8 cellular contexts compared by ENCODE assay signal in the genomic region with DNA sequence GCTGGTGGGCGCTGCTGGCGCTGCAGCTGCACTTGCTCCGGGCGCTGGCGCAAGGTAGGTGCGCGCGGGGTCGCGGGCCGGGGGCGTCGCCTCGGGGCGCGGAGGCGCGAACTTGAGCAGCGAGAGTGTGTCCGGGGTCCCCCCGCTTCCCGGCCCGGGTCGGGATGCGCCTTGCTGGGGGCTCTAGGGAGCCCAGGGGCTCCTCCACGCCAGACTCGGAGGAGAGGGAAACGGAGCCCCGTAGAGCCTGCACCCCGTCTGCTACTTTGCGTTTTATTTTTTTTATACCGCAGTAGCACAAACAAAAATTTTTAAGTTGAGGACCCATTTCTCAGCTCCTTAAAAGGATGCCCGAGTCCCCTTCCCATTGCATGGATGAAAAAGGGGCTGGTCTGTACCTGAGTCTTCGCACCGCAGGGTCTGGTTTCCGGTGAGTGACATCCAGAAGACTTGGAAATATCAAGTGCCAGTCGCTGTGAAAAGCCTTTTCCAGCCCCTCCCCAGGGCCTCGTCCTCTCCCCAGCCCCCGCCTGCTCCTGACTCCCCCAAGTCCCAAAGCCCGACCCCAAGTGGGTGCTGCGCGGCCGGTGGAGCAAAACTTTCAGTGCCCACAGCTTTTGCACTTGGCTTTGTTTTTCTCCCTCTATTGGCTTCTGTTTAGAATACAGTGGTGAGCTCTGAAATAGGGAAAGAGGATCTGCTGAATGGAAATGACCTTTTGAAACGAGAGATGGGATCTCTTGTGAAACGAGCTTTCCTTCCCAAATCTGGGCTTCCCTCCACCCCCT. TPM values are rescaled to one million over a fixed set of nuclear protein-coding genes. Genes with fewer than 3 reads are reported as not detected.
DNase-seq lines count a peak whose midpoint lies in the region; ATAC-seq, FAIRE-seq and TF ChIP-seq lines count a peak whose summit lies in the region.

No MANE protein-coding gene starts in this region.

- no peaks in the 10 kb centered on the region for H3K4me1 Mint-ChIP-seq in MCF 10A (ENCODE audit: insufficient read depth, unreplicated experiment)

- ATAC-seq in Panc1 (peak; percentile 37; the same call in 1 of the 2 replicates), GM18873 (IDR thresholded peaks at IDR 0.05; ENCODE audit: low FRiP score, unreplicated experiment) (no peak)

- H3K4me3 Mint-ChIP-seq in MCF 10A (ENCODE audit: unreplicated experiment) = peak overlapping the region; percentile 53

- TF ChIP-seq CTCF in Panc1 (IDR thresholded peaks at IDR 0.05) (peak; percentile 60), MCF 10A (IDR thresholded peaks at IDR 0.05; ENCODE audit: unreplicated experiment) (no peak), kidney epithelial cell (IDR thresholded peaks at IDR 0.05; ENCODE audit: insufficient read depth, low read length, poor library complexity, severe bottlenecking) (peak; percentile 50), spleen (IDR thresholded peaks at IDR 0.05 in 8 of 11, conservative IDR thresholded peaks at IDR 0.05 in 3 of 11) (peak in 2 of 11 experiments; percentile 11 to 21)

- 0 to 2% (median 1%) methylated on average over 28 to 45 of the region's 45 CpGs for WGBS in spleen, 5 donors

- H3K4me3 ChIP-seq in Panc1 (ENCODE audit: low read depth in 2 of 2, low read length in 2 of 2) = peak overlapping the region; percentile 65 to 91
- H3K4me3 ChIP-seq in kidney epithelial cell (ENCODE audit: low read depth, low read length) = peak overlapping the region; percentile 67
- peak overlapping the region; percentile 42 to 79 (median 58) for H3K4me3 ChIP-seq in spleen

- H3K4me1 ChIP-seq in Panc1 (ENCODE audit: control insufficient read depth, insufficient read depth, low read length) = peaks cover 52% of the 10 kb centered on the region
- peaks cover 5 to 27% (median 18%) of the 10 kb centered on the region in 6 donors for H3K4me1 ChIP-seq in spleen

- H3K36me3 ChIP-seq in Panc1 (ENCODE audit: control insufficient read depth, insufficient read depth, low read length) (no peaks in the 10 kb centered on the region), kidney epithelial cell (ENCODE audit: control insufficient read depth, insufficient read depth, low read length) (no peaks in the 10 kb centered on the region), spleen (no peaks in the 10 kb centered on the region)

- no peak for TF ChIP-seq POLR2A in spleen (IDR thresholded peaks at IDR 0.05)

- no peaks in the 10 kb centered on the region for H3K9me3 Mint-ChIP-seq in MCF 10A (ENCODE audit: unreplicated experiment)

- H3K36me3 Mint-ChIP-seq in MCF 10A (ENCODE audit: insufficient read depth, unreplicated experiment) = no peaks in the 10 kb centered on the region

- peak overlapping the region; percentile 90 for H3K27ac ChIP-seq in Panc1 (ENCODE audit: low read length)
- H3K27ac ChIP-seq in spleen = peak overlapping the region in 6 of 8 donors; percentile 5 to 82 (median 64)

- intact Hi-C loops in Panc1 (cut with micrococcal nuclease; ENCODE audit: unreplicated experiment) = loop anchor here (10.0 kb wide), 2 partner anchors 133 to 593 kb away; no protein-coding TSS in a partner anchor
- intact Hi-C loops in MCF 10A (cut with micrococcal nuclease) = loop anchor here (2.0 kb wide), 3 partner anchors 371 to 595 kb away; no protein-coding TSS in a partner anchor
- intact Hi-C loops in spleen (cut with DNase I; ENCODE audit: low total_unique reads) = loop anchor here (10.0 kb wide), 1 partner anchor 593 kb away; no protein-coding TSS in a partner anchor

- H3K27me3 ChIP-seq in Panc1 (ENCODE audit: control insufficient read depth, insufficient read depth, low read length) = no peaks in the 10 kb centered on the region
- no peaks in the 10 kb centered on the region for H3K27me3 ChIP-seq in kidney epithelial cell (ENCODE audit: control insufficient read depth, insufficient read depth, low read length)
- H3K27me3 ChIP-seq in spleen (replicated peaks in 1 of 7) = peaks cover 0 to 42% (median 10%) of the 10 kb centered on the region in 7 donors

- no TSS peak for BruUV-seq in Panc1 (replicated peaks; lab: Mats Ljungman, UMichigan)
- no TSS peak for BruUV-seq in MCF 10A (replicated peaks; lab: Mats Ljungman, UMichigan)

- DNase-seq in NCI-H82 (lab: John Stamatoyannopoulos, UW) (peak; percentile 23), NCI-H82 treated with DMSO at 0.1 percent for 48 hours (lab: John Stamatoyannopoulos, UW; ENCODE audit: unreplicated experiment) (no peak), Panc1 (ENCODE audit: low read depth, low spot score) (peak; percentile 32), MCF 10A (ENCODE audit: unreplicated experiment) (no peak), kidney epithelial cell (ENCODE audit: low read depth) (no peak), spleen (peak; percentile 81), RCC 7860 (ENCODE audit: low spot score) (no peak)

- no peak for FAIRE-seq in RCC 7860 (lab: Jason Lieb, UNC)

- peaks cover 9% of the 10 kb centered on the region for H3K27me3 Mint-ChIP-seq in MCF 10A (ENCODE audit: insufficient read depth, unreplicated experiment)

- POLR2A ChIA-PET in Panc1 (lab: Charles Lee) (interaction anchor here (0.6 to 0.9 kb wide), 4 partner anchors 291 to 752 kb away, joined by 3 to 4 read pairs (median 4); no protein-coding TSS in a partner anchor), MCF 10A (lab: Yijun Ruan, JAX) (no interaction called here)

- H3K27ac Mint-ChIP-seq in MCF 10A (ENCODE audit: low read depth, unreplicated experiment) = no peak overlapping the region

- H3K9me3 ChIP-seq in Panc1 (ENCODE audit: control insufficient read depth, insufficient read depth, low read depth, low read length) (no peaks in the 10 kb centered on the region), spleen (no peaks in the 10 kb centered on the region)

- CTCF ChIA-PET in Panc1 (lab: Charles Lee) (interaction anchor here (0.6 to 0.9 kb wide), 9 partner anchors 12 to 1324 kb away, joined by 3 to 6 read pairs (median 3); no protein-coding TSS in a partner anchor), MCF 10A (lab: Yijun Ruan, JAX) (no interaction called here)

- in situ Hi-C loops in Panc1 (cut with HindIII; ENCODE audit: low pct_unique_long_range_greater_than_20kb, low sequenced_read_pairs) = no loop called here

RNA-seq across cellular contexts. Expression of gene SDK1, which starts 1.0 kb away (rescaled TPM):
- total RNA-seq in Panc1 (2021; ENCODE audit: unreplicated experiment) (47.4 TPM), MCF 10A (2022) (1.5 and 3.3 TPM in 2 replicates), kidney epithelial cell (3.9 and 5.0 TPM in 2 replicates), spleen (10 to 100 TPM; 29.2 to 54.1 (median 39.0) TPM)
- 67.8 TPM for polyA plus RNA-seq in Panc1 (2012; ENCODE audit: insufficient read length)
- 1 to 10 TPM; 3.2 to 4.5 (median 3.7) TPM for polyA plus RNA-seq in spleen

Comparison
In these comparisons a context has a peak if more than half of its experiments do, and no peak if none do; other contexts are left out.
1. DNase-seq: peak in NCI-H82 (single experiment), Panc1 (single experiment) and spleen (single experiment); none in NCI-H82 treated with DMSO at 0.1 percent for 48 hours (single experiment), MCF 10A (single experiment), kidney epithelial cell (single experiment) and RCC 7860 (single experiment).
2. Peak in every context shown above with its lines, with median percentiles within 50 percentile points of each other: H3K4me3 ChIP-seq.